In the genomic region with DNA sequence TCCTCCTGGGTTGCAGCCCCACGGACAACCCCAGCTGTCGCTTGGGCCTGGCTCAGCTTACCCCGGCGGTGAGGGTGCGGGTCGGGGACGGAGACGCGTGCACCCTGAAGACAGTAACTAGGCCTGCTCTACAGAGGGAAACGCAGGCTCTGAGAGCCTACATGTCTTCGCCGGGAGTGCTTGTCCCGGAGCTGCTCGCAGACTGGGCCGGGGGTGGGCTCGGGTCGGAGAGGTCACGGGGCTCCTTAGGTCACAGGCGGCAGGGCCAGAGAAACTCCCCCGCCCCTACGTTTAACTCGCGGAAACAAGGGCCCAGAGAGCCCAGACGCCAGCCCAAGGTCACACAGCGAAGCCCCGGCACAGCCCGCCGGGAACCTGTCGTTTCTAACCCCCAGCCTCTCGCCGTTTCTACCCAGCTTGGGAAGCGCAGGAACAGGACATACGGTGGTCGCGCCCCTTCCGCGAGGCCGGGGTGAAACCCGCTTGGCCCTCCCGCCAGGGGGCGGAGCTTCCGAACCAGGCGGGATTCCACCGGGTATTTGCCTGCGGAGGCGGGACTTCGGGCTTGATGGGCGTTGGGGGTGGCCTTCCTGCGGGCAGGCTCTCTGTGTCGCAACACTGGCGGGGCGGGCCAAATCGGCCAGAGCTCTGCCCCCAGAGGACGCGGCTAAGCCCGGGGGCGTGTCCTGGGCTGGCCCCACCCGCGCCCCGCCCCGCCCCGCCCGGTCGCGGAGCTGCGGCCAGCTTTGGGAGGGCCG, we compare ENCODE assay signal across 8 cellular contexts. TPM values are rescaled to one million over a fixed set of nuclear protein-coding genes. Genes with fewer than 3 reads are reported as not detected.
DNase-seq lines count a peak whose midpoint lies in the region; ATAC-seq, FAIRE-seq and TF ChIP-seq lines count a peak whose summit lies in the region.

A gene with protein sequence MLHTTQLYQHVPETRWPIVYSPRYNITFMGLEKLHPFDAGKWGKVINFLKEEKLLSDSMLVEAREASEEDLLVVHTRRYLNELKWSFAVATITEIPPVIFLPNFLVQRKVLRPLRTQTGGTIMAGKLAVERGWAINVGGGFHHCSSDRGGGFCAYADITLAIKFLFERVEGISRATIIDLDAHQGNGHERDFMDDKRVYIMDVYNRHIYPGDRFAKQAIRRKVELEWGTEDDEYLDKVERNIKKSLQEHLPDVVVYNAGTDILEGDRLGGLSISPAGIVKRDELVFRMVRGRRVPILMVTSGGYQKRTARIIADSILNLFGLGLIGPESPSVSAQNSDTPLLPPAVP (plus strand): TSS at position 725 of the 758 bp plus-strand sequence. CDS start 42 bp downstream, outside the sequence.

- peaks cover 5 to 14% of the 10 kb centered on the region in 2 donors for H3K4me1 ChIP-seq in kidney (ENCODE audit: control insufficient read depth in 1 of 2, insufficient read depth in 1 of 2, low read depth in 1 of 2, low read length in 2 of 2)

- no peaks in the 10 kb centered on the region for H3K9me3 ChIP-seq in kidney (ENCODE audit: control insufficient read depth in 1 of 2, low read length in 2 of 2)

- DNase-seq in AG09319 (ENCODE audit: extremely low read depth, low read depth) (peak; percentile 93), NCI-H345 (lab: John Stamatoyannopoulos, UW) (peak; percentile 96), cerebellar cortex (ENCODE audit: low spot score) (peak; percentile 98), kidney (peak; percentile 100)
- DNase-seq in stimulated activated CD4-positive, alpha-beta T cell treated with anti-CD3 and anti-CD28 coated beads, Interleukin-15, amount 100 ng/mL, for 1 hour (ENCODE audit: low read depth in 1 of 2, low spot score in 1 of 2): peak; percentile 92 to 94

- H3K36me3 ChIP-seq in kidney (ENCODE audit: control insufficient read depth in 1 of 2, insufficient read depth in 2 of 2, low read length in 2 of 2): no peaks in the 10 kb centered on the region

- TF ChIP-seq CTCF in AG09319 (IDR thresholded peaks at IDR 0.05; ENCODE audit: low read depth, low read length): no peak; the same call in 1 of the 2 replicates
- TF ChIP-seq CTCF in kidney (IDR thresholded peaks at IDR 0.05; ENCODE audit: borderline replicate concordance, extremely low read depth, insufficient read depth): peak; percentile 37

- H3K4me3 ChIP-seq in kidney (ENCODE audit: low read length in 2 of 2): peak within 1 kb of the TSS; percentile 73 to 88

- no peak for FAIRE-seq in kidney (lab: Jason Lieb, UNC)

- intact Hi-C loops in kidney (cut with DNase I): no loop called here

- H3K9ac ChIP-seq in kidney (ENCODE audit: low read length in 2 of 2): peak within 1 kb of the TSS; percentile 52 to 92

- H3K27ac ChIP-seq in kidney (ENCODE audit: low read depth in 2 of 2, low read length in 2 of 2): peak within 1 kb of the TSS; percentile 62 to 89

- ATAC-seq in GM19023 (IDR thresholded peaks at IDR 0.05; ENCODE audit: unreplicated experiment) (peak; percentile 96), HG03280 (IDR thresholded peaks at IDR 0.05; ENCODE audit: unreplicated experiment) (peak; percentile 97)
- ATAC-seq in activated CD4-positive, CD25-positive, alpha-beta regulatory T cell treated with anti-CD3 and anti-CD28 coated beads, Interleukin-2, amount 50 U/mL, for 24 hours: peak; percentile 97 to 98

RNA-seq across cellular contexts. Expression of the gene that starts here (rescaled TPM):
- total RNA-seq in kidney: 28.3 TPM
- polyA plus RNA-seq in kidney (ENCODE audit: insufficient read depth, low read depth, low replicate concordance): 43.7 TPM

Comparison
In these comparisons a context has a peak if more than half of its experiments do, and no peak if none do; other contexts are left out.
1. Peak in every context shown above with its lines: DNase-seq, ATAC-seq, H3K4me3 ChIP-seq and H3K27ac ChIP-seq.